ENCODE assay signal across 21 cellular contexts in genomic region chr2:135125940-135126339, GRCh38.
"Had no signal": no experiment of that assay in that cellular context is flagged by ENCODE, and none has a peak within 500 bp of the region (broad histone marks: within the 10 kb centered on the region; RNA-seq: fewer than 3 reads in every experiment).

No MANE protein-coding gene starts in this region.

- H3K4me1 Mint-ChIP-seq: brain, natural killer cell, WTC11 had no signal

- H3K4me1 ChIP-seq: spleen, tibial artery had no signal

- DNase-seq: activated CD4-positive, alpha-beta T cell treated with anti-CD3 and anti-CD28 coated beads, Interleukin-2, amount 50 U/mL, for 48 hours; anterior cingulate cortex; dorsolateral prefrontal cortex; effector memory CD8-positive, alpha-beta T cell; gastrocnemius medialis; hippocampal formation; left ventricle myocardium superior; midbrain; natural killer cell; retina; spleen; stimulated activated CD4-positive, alpha-beta T cell treated with anti-CD3 and anti-CD28 coated beads, Interleukin-4, amount 100 ng/mL, for 4 hours; T1000; tibial artery had no signal

- H3K9me3 Mint-ChIP-seq: brain; effector memory CD8-positive, alpha-beta T cell; natural killer cell; stimulated activated naive CD8-positive, alpha-beta T cell treated with anti-CD3 and anti-CD28 coated beads, Interleukin-15, Interleukin-2, amounts not matched to agents 100 ng/mL and 50 ng/mL, for 24 hours; T-helper 1 cell treated with Interleukin-12 subunit alpha and Interleukin-12 subunit beta and Interleukin-4 antibody, amounts not matched to agents 30 μg/mL and 1 μg/mL, for 36 hours; WTC11 had no signal

- H3K4me3 Mint-ChIP-seq: brain; effector memory CD8-positive, alpha-beta T cell; natural killer cell; stimulated activated naive CD8-positive, alpha-beta T cell treated with anti-CD3 and anti-CD28 coated beads, Interleukin-15, Interleukin-2, amounts not matched to agents 100 ng/mL and 50 ng/mL, for 24 hours; T-helper 1 cell treated with Interleukin-12 subunit alpha and Interleukin-12 subunit beta and Interleukin-4 antibody, amounts not matched to agents 30 μg/mL and 1 μg/mL, for 36 hours; WTC11 had no signal

- H3K4me3 ChIP-seq: dorsolateral prefrontal cortex, esophagus muscularis mucosa, gastrocnemius medialis, spleen, tibial artery had no signal

- FAIRE-seq: endothelial cell of umbilical vein had no signal

- H3K27ac ChIP-seq: dorsolateral prefrontal cortex, esophagus muscularis mucosa, gastrocnemius medialis, spleen, tibial artery had no signal

- H3K27me3 ChIP-seq: dorsolateral prefrontal cortex, esophagus muscularis mucosa, gastrocnemius medialis, spleen, tibial artery had no signal

- H3K9me3 ChIP-seq: esophagus muscularis mucosa, gastrocnemius medialis, spleen, tibial artery had no signal

- ATAC-seq: effector memory CD8-positive, alpha-beta T cell; gastrocnemius medialis; left ventricle myocardium superior; natural killer cell; WTC11 had no signal

- H3K27ac Mint-ChIP-seq: effector memory CD8-positive, alpha-beta T cell; natural killer cell; progenitor cell of endocrine pancreas; T-helper 1 cell treated with Interleukin-12 subunit alpha and Interleukin-12 subunit beta and Interleukin-4 antibody, amounts not matched to agents 30 μg/mL and 1 μg/mL, for 36 hours; WTC11 had no signal

- H3K27me3 Mint-ChIP-seq: brain; effector memory CD8-positive, alpha-beta T cell; progenitor cell of endocrine pancreas; stimulated activated naive CD8-positive, alpha-beta T cell treated with anti-CD3 and anti-CD28 coated beads, Interleukin-15, Interleukin-2, amounts not matched to agents 100 ng/mL and 50 ng/mL, for 24 hours had no signal
